1 cellular context compared by ENCODE assay signal in the genomic region with DNA sequence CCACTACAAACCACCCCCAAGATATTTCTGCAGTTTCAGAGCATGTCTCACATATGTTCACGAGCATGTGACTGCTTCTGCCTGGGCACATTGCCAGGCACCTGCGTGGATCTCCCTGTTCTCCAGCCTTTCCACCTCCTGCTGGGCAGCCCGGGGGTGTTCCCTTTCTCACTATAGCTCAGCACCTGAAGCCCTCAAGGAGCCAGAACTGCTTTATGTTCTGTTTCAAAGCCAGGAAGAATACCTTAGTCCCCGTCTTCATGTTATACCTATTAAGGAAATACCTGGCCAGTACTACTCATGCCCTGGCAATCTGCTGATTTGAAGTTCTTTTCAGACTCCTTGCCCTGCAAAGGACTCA.
TF ChIP-seq lines count a peak whose summit lies in the region.

No MANE protein-coding gene starts in this region.

TF ChIP-seq in GM23338, 12 proteins besides CTCF, POLR2A, EP300 and RAD21 (continued from another document):
- TF ChIP-seq, protein P1, sequence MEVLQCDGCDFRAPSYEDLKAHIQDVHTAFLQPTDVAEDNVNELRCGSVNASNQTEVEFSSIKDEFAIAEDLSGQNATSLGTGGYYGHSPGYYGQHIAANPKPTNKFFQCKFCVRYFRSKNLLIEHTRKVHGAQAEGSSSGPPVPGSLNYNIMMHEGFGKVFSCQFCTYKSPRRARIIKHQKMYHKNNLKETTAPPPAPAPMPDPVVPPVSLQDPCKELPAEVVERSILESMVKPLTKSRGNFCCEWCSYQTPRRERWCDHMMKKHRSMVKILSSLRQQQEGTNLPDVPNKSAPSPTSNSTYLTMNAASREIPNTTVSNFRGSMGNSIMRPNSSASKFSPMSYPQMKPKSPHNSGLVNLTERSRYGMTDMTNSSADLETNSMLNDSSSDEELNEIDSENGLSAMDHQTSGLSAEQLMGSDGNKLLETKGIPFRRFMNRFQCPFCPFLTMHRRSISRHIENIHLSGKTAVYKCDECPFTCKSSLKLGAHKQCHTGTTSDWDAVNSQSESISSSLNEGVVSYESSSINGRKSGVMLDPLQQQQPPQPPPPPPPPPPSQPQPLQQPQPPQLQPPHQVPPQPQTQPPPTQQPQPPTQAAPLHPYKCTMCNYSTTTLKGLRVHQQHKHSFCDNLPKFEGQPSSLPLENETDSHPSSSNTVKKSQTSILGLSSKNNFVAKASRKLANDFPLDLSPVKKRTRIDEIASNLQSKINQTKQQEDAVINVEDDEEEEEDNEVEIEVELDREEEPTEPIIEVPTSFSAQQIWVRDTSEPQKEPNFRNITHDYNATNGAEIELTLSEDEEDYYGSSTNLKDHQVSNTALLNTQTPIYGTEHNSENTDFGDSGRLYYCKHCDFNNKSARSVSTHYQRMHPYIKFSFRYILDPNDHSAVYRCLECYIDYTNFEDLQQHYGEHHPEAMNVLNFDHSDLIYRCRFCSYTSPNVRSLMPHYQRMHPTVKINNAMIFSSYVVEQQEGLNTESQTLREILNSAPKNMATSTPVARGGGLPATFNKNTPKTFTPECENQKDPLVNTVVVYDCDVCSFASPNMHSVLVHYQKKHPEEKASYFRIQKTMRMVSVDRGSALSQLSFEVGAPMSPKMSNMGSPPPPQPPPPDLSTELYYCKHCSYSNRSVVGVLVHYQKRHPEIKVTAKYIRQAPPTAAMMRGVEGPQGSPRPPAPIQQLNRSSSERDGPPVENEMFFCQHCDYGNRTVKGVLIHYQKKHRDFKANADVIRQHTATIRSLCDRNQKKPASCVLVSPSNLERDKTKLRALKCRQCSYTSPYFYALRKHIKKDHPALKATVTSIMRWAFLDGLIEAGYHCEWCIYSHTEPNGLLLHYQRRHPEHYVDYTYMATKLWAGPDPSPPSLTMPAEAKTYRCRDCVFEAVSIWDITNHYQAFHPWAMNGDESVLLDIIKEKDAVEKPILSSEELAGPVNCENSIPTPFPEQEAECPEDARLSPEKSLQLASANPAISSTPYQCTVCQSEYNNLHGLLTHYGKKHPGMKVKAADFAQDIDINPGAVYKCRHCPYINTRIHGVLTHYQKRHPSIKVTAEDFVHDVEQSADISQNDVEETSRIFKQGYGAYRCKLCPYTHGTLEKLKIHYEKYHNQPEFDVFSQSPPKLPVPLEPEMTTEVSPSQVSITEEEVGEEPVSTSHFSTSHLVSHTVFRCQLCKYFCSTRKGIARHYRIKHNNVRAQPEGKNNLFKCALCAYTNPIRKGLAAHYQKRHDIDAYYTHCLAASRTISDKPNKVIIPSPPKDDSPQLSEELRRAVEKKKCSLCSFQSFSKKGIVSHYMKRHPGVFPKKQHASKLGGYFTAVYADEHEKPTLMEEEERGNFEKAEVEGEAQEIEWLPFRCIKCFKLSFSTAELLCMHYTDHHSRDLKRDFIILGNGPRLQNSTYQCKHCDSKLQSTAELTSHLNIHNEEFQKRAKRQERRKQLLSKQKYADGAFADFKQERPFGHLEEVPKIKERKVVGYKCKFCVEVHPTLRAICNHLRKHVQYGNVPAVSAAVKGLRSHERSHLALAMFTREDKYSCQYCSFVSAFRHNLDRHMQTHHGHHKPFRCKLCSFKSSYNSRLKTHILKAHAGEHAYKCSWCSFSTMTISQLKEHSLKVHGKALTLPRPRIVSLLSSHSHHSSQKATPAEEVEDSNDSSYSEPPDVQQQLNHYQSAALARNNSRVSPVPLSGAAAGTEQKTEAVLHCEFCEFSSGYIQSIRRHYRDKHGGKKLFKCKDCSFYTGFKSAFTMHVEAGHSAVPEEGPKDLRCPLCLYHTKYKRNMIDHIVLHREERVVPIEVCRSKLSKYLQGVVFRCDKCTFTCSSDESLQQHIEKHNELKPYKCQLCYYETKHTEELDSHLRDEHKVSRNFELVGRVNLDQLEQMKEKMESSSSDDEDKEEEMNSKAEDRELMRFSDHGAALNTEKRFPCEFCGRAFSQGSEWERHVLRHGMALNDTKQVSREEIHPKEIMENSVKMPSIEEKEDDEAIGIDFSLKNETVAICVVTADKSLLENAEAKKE (CRISPR knock-in tag; IDR thresholded peaks at IDR 0.05), result no peak
- TF ChIP-seq POLR2AphosphoS5 (IDR thresholded peaks at IDR 0.05; ENCODE audit: low read depth), result no peak
